In genomic region chrX:9708086-9708485, GRCh38 we compare ENCODE assay signal across 15 cellular contexts. TPM values are rescaled to one million over a fixed set of nuclear protein-coding genes. Genes with fewer than 3 reads are reported as not detected.
A peak's percentile ranks its signal among the peaks of the same experiment; 100 is the strongest.
DNase-seq lines count a peak whose midpoint lies in the region; ATAC-seq and TF ChIP-seq lines count a peak whose summit lies in the region.
"Had no signal": no experiment of that assay in that cellular context is flagged by ENCODE, and none has a peak within 500 bp of the region (broad histone marks: within the 10 kb centered on the region; RNA-seq: fewer than 3 reads in every experiment).

No MANE protein-coding gene starts in this region.

- no peak for TF ChIP-seq CTCF in Caco-2 (IDR thresholded peaks at IDR 0.05; ENCODE audit: insufficient read depth in 1 of 2, low read depth in 1 of 2, low read length in 1 of 2, severe bottlenecking in 1 of 2, unreplicated experiment in 1 of 2)
- no peak for TF ChIP-seq CTCF in VCaP (conservative IDR thresholded peaks at IDR 0.05)
- no peak for TF ChIP-seq CTCF in nephron progenitor cell (IDR thresholded peaks at IDR 0.05)
- TF ChIP-seq CTCF in upper lobe of left lung (IDR thresholded peaks at IDR 0.05): no peak

- peaks cover 14% of the 10 kb centered on the region; the same call in 1 of the 2 replicates for H3K9me3 ChIP-seq in BLaER1
- no peaks in the 10 kb centered on the region for H3K9me3 ChIP-seq in Caco-2
- H3K9me3 ChIP-seq in upper lobe of left lung: peaks cover 0 to 4% (median 0%) of the 10 kb centered on the region in 4 donors

- TF ChIP-seq EP300 in upper lobe of left lung (IDR thresholded peaks at IDR 0.05): no peak

- H3K27me3 Mint-ChIP-seq in Caco-2 (ENCODE audit: insufficient read depth, unreplicated experiment) (no peaks in the 10 kb centered on the region), nephron progenitor cell (ENCODE audit: low read depth, poor library complexity) (peaks cover 4% of the 10 kb centered on the region)

- peaks cover 17% of the 10 kb centered on the region for H3K4me1 Mint-ChIP-seq in Caco-2 (ENCODE audit: low read depth, unreplicated experiment)
- H3K4me1 Mint-ChIP-seq in nephron progenitor cell: peaks cover 15% of the 10 kb centered on the region

- WGBS in upper lobe of left lung, 2 donors: 86 to 100% methylated on average over 10 of the region's 10 CpGs

- H3K27ac Mint-ChIP-seq in Caco-2 (ENCODE audit: unreplicated experiment) (peak overlapping the region; percentile 76), nephron progenitor cell (peak overlapping the region; percentile 81)
- H3K27ac Mint-ChIP-seq: CD8-positive, alpha-beta T cell had no signal

- intact Hi-C loops in Caco-2 (cut with micrococcal nuclease; ENCODE audit: unreplicated experiment): loop anchor here (2.0 to 5.0 kb wide), 2 partner anchors 737 to 886 kb away; no protein-coding TSS in a partner anchor

- H4K20me1 ChIP-seq in BLaER1: peaks cover 21% of the 10 kb centered on the region; the same call in 1 of the 2 replicates

- ATAC-seq in upper lobe of left lung (ENCODE audit: low FRiP score in 2 of 2): no peak

- no peak overlapping the region for H3K9ac ChIP-seq in BLaER1

- POLR2A ChIA-PET in Caco-2 (lab: Charles Lee): no interaction called here

- BruUV-seq in Caco-2 (replicated peaks; lab: Mats Ljungman, UMichigan): no TSS peak

- TF ChIP-seq POLR2A in upper lobe of left lung (IDR thresholded peaks at IDR 0.05): no peak

- peaks cover 73% of the 10 kb centered on the region for H3K36me3 ChIP-seq in BLaER1
- H3K36me3 ChIP-seq in Caco-2 (ENCODE audit: control insufficient read depth, insufficient read depth, low read length): peaks cover 3% of the 10 kb centered on the region
- H3K36me3 ChIP-seq in upper lobe of left lung: peaks cover 0 to 10% (median 5%) of the 10 kb centered on the region in 4 donors

- no peak overlapping the region for H3K27ac ChIP-seq in BLaER1
- peak overlapping the region; percentile 65 for H3K27ac ChIP-seq in VCaP
- H3K27ac ChIP-seq in upper lobe of left lung: no peak overlapping the region

- H3K9me3 Mint-ChIP-seq in Caco-2 (ENCODE audit: unreplicated experiment): no peaks in the 10 kb centered on the region
- H3K9me3 Mint-ChIP-seq in nephron progenitor cell: peaks cover 52% of the 10 kb centered on the region
- H3K9me3 Mint-ChIP-seq: CD8-positive, alpha-beta T cell had no signal

- H3K4me3 ChIP-seq in BLaER1 (no peak overlapping the region), Caco-2 (ENCODE audit: low read depth, low read length) (no peak overlapping the region), upper lobe of left lung (no peak overlapping the region)

- H3K36me3 Mint-ChIP-seq in Caco-2 (ENCODE audit: insufficient read depth, unreplicated experiment) (peaks cover 65% of the 10 kb centered on the region), nephron progenitor cell (ENCODE audit: low read depth) (peaks cover 89% of the 10 kb centered on the region)

- 0 out of 2 replicates have a peak overlapping the region, but pooled peaks have one; percentile 33 for H3K4me2 ChIP-seq in BLaER1

- no peak for DNase-seq in Caco-2
- DNase-seq in nephron progenitor cell: no peak
- no peak for DNase-seq in NCI-H1694 treated with DMSO at 0.1 percent for 48 hours (lab: John Stamatoyannopoulos, UW)
- DNase-seq in middle frontal gyrus (ENCODE audit: extremely low spot score, low spot score): no peak
- no peak for DNase-seq in glomerular visceral epithelial cell (ENCODE audit: extremely low spot score)
- DNase-seq in upper lobe of left lung: no peak
- DNase-seq: ACHN; CD8-positive, alpha-beta T cell; COR-L47; DND-41; GDM1 had no signal

- peaks cover 17% of the 10 kb centered on the region for H3K4me1 ChIP-seq in BLaER1
- H3K4me1 ChIP-seq in Caco-2: 0 out of 2 replicates have a peak, but pooled peaks cover 4% of the 10 kb centered on the region
- no peaks in the 10 kb centered on the region for H3K4me1 ChIP-seq in upper lobe of left lung

- no peak overlapping the region for H3K4me3 Mint-ChIP-seq in Caco-2 (ENCODE audit: unreplicated experiment)
- H3K4me3 Mint-ChIP-seq in nephron progenitor cell: no peak overlapping the region
- H3K4me3 Mint-ChIP-seq: CD14-positive monocyte; CD8-positive, alpha-beta T cell had no signal

- H3K27me3 ChIP-seq in BLaER1 (no peaks in the 10 kb centered on the region), Caco-2 (replicated peaks; ENCODE audit: control insufficient read depth, insufficient read depth, low read length) (no peaks in the 10 kb centered on the region), upper lobe of left lung (no peaks in the 10 kb centered on the region)

- CTCF ChIA-PET in Caco-2 (lab: Charles Lee): no interaction called here

RNA-seq across cellular contexts. Expression of gene GPR143, which starts 57.6 kb away (rescaled TPM):
- total RNA-seq in Caco-2 (2022) (4.6 and 8.0 TPM in 2 replicates), upper lobe of left lung (1 to 10 TPM in 1 of 6 donors, under 1 TPM in 4, not detected in 1; 0.33 to 2.1 (median 0.84) TPM)
- total RNA-seq: CD8-positive, alpha-beta T cell; H4 had no signal
